ENCODE assay signal across 8 cellular contexts in genomic region chr2:206159346-206160123, GRCh38. TPM values are rescaled to one million over a fixed set of nuclear protein-coding genes. Genes with fewer than 3 reads are reported as not detected.
A peak's percentile ranks its signal among the peaks of the same experiment; 100 is the strongest.
DNase-seq lines count a peak whose midpoint lies in the region; ATAC-seq and TF ChIP-seq lines count a peak whose summit lies in the region.

TSS of gene EEF1B2 (plus strand) at chr2:206159895. CDS start at chr2:206159980, 85 bp downstream.
TSS of gene NDUFS1 (minus strand) at chr2:206159444. CDS start at chr2:206153678, 5,766 bp downstream.

- H3K9me3 ChIP-seq in BLaER1: no peaks in the 10 kb centered on the region

- peaks cover 51% of the 10 kb centered on the region for H3K4me1 Mint-ChIP-seq in activated CD4-positive, alpha-beta T cell treated with anti-CD3 and anti-CD28 coated beads, Interleukin-2, amount 10 ng/mL, durations not matched to agents 7 days and 5 days

- H4K20me1 ChIP-seq in BLaER1: peaks cover 53% of the 10 kb centered on the region

- H3K4me2 ChIP-seq in BLaER1: peak within 1 kb of the TSS; percentile 95

- peak within 1 kb of the TSS; percentile 98 for H3K4me3 Mint-ChIP-seq in activated CD4-positive, alpha-beta T cell treated with anti-CD3 and anti-CD28 coated beads, Interleukin-2, amount 10 ng/mL, durations not matched to agents 7 days and 5 days

- peaks cover 54% of the 10 kb centered on the region for H3K36me3 ChIP-seq in BLaER1

- H3K27ac ChIP-seq in BLaER1 (peak within 1 kb of the TSS; percentile 96), coronary artery (peak within 1 kb of the TSS; percentile 90 to 91), layer of hippocampus (ENCODE audit: low read depth, low read length) (peak within 1 kb of the TSS; percentile 93)

- H3K4me3 ChIP-seq in BLaER1 (peak within 1 kb of the TSS; percentile 86), coronary artery (peak within 1 kb of the TSS; percentile 90)

- ATAC-seq in GM19328 (IDR thresholded peaks at IDR 0.05; ENCODE audit: unreplicated experiment): peak; percentile 87
- peak; percentile 87 for ATAC-seq in HG03520 (IDR thresholded peaks at IDR 0.05; ENCODE audit: unreplicated experiment)

- no peaks in the 10 kb centered on the region for H3K27me3 ChIP-seq in BLaER1
- H3K27me3 ChIP-seq in layer of hippocampus (ENCODE audit: control insufficient read depth, insufficient read depth, low read length): no peaks in the 10 kb centered on the region

- H3K27me3 Mint-ChIP-seq in activated CD4-positive, alpha-beta T cell treated with anti-CD3 and anti-CD28 coated beads, Interleukin-2, amount 10 ng/mL, durations not matched to agents 7 days and 5 days: no peaks in the 10 kb centered on the region

- H3K9me3 Mint-ChIP-seq in activated CD4-positive, alpha-beta T cell treated with anti-CD3 and anti-CD28 coated beads, Interleukin-2, amount 10 ng/mL, durations not matched to agents 7 days and 5 days: peaks cover 2% of the 10 kb centered on the region

- peaks cover 37% of the 10 kb centered on the region for H3K4me1 ChIP-seq in BLaER1

- peak; percentile 98 for DNase-seq in NCI-H69 (lab: John Stamatoyannopoulos, UW)
- DNase-seq in activated CD4-positive, alpha-beta T cell treated with anti-CD3 and anti-CD28 coated beads, Interleukin-2, amount 10 ng/mL, durations not matched to agents 7 days and 5 days: peak; percentile 98
- DNase-seq in coronary artery (ENCODE audit: low spot score): peak; percentile 99
- peak; percentile 90 to 93 for DNase-seq in stimulated activated CD4-positive, alpha-beta T cell treated with anti-CD3 and anti-CD28 coated beads, Interleukin-1b, Interleukin-23, amount 100 ng/mL, for 4 hours (ENCODE audit: low read depth in 2 of 2)

- no peak for TF ChIP-seq CTCF in coronary artery (IDR thresholded peaks at IDR 0.05)

- H3K9ac ChIP-seq in BLaER1: peak within 1 kb of the TSS; percentile 95

- CTCF ChIA-PET in activated CD4-positive, alpha-beta T cell treated with anti-CD3 and anti-CD28 coated beads, Interleukin-2, amount 10 ng/mL, durations not matched to agents 7 days and 5 days (lab: Charles Lee): no interaction called here

- peak within 1 kb of the TSS; percentile 98 for H3K27ac Mint-ChIP-seq in activated CD4-positive, alpha-beta T cell treated with anti-CD3 and anti-CD28 coated beads, Interleukin-2, amount 10 ng/mL, durations not matched to agents 7 days and 5 days

- peaks cover 49% of the 10 kb centered on the region for H3K36me3 Mint-ChIP-seq in activated CD4-positive, alpha-beta T cell treated with anti-CD3 and anti-CD28 coated beads, Interleukin-2, amount 10 ng/mL, durations not matched to agents 7 days and 5 days (ENCODE audit: low read depth)

- POLR2A ChIA-PET in activated CD4-positive, alpha-beta T cell treated with anti-CD3 and anti-CD28 coated beads, Interleukin-2, amount 10 ng/mL, durations not matched to agents 7 days and 5 days (lab: Charles Lee): no interaction called here

RNA-seq across cellular contexts. Expression of gene EEF1B2, which starts in this region (rescaled TPM):
- 100 to 1,000 TPM; 639 to 650 TPM for total RNA-seq in activated CD4-positive, alpha-beta T cell treated with anti-CD3 and anti-CD28 coated beads, Interleukin-2, amount 10 ng/mL, durations not matched to agents 7 days and 5 days

RNA-seq across cellular contexts. Expression of gene NDUFS1, which starts in this region (rescaled TPM):
- total RNA-seq in activated CD4-positive, alpha-beta T cell treated with anti-CD3 and anti-CD28 coated beads, Interleukin-2, amount 10 ng/mL, durations not matched to agents 7 days and 5 days: 10 to 100 TPM; 58.9 to 64.9 TPM

Comparison
In these comparisons a context has a peak if more than half of its experiments do, and no peak if none do; other contexts are left out.
1. Peak in every context shown above with its lines: DNase-seq, ATAC-seq, H3K4me3 ChIP-seq and H3K27ac ChIP-seq.